ENCODE assay signal across 9 cellular contexts in the genomic region with DNA sequence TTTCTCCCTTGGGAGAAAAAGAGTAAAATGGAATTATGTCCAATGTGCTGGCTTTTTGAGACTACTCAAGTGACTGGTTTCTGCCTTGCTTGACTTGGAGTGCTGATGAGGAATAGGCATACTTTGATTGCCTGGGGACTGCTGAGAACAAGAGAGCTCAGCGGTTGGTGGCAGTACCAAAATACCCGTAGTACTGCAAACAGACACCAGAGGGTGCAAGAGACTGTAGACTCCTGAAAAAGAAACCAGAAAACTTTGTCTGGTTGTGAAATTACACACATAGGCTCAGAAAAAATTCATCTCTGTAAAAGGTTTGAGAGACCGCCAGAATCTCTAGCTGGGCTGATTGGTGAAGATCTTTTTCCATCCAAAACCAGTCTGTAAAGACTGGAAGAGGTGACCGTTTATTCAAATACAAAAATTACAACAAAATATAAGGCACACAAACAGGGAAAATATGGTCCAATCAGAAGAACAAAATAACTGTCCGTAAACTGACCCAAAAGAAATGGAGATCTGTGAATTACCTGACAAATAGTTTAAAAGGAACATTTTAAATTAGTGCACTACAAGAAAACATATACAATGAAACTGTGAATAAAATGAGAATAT. TPM values are rescaled to one million over a fixed set of nuclear protein-coding genes. Genes with fewer than 3 reads are reported as not detected.
DNase-seq lines count a peak whose midpoint lies in the region; ATAC-seq and TF ChIP-seq lines count a peak whose summit lies in the region.
"Had no signal": no experiment of that assay in that cellular context is flagged by ENCODE, and none has a peak within 500 bp of the region (broad histone marks: within the 10 kb centered on the region; RNA-seq: fewer than 3 reads in every experiment).

No MANE protein-coding gene starts in this region.

- H3K4me3 Mint-ChIP-seq in activated CD4-positive, alpha-beta memory T cell treated with anti-CD3 and anti-CD28 coated beads, Interleukin-2, amount 10 ng/mL, durations not matched to agents 7 days and 5 days = no peak overlapping the region
- no peak overlapping the region for H3K4me3 Mint-ChIP-seq in osteocyte (ENCODE audit: unreplicated experiment)

- POLR2A ChIA-PET in activated CD4-positive, alpha-beta memory T cell treated with anti-CD3 and anti-CD28 coated beads, Interleukin-2, amount 10 ng/mL, durations not matched to agents 7 days and 5 days (lab: Charles Lee) = no interaction called here

- H3K27me3 Mint-ChIP-seq in activated CD4-positive, alpha-beta memory T cell treated with anti-CD3 and anti-CD28 coated beads, Interleukin-2, amount 10 ng/mL, durations not matched to agents 7 days and 5 days = peaks cover 7% of the 10 kb centered on the region
- no peaks in the 10 kb centered on the region for H3K27me3 Mint-ChIP-seq in osteocyte (ENCODE audit: unreplicated experiment)

- peak; percentile 34 for DNase-seq in CMK (ENCODE audit: low read depth)
- DNase-seq in NCI-H345 (lab: John Stamatoyannopoulos, UW) = peak; percentile 32
- DNase-seq in activated CD4-positive, alpha-beta memory T cell treated with anti-CD3 and anti-CD28 coated beads, Interleukin-2, amount 10 ng/mL, durations not matched to agents 7 days and 5 days = peak; percentile 46
- DNase-seq in fibroblast of gingiva (ENCODE audit: low read depth) = peak; percentile 65
- DNase-seq in osteocyte (ENCODE audit: extremely low spot score, unreplicated experiment) = peak; percentile 85
- DNase-seq in HuH-7.5 (ENCODE audit: low spot score) = no peak

- ATAC-seq in GM19023 (IDR thresholded peaks at IDR 0.05; ENCODE audit: unreplicated experiment) (peak; percentile 98), HG03097 (IDR thresholded peaks at IDR 0.05; ENCODE audit: low FRiP score, unreplicated experiment) (peak; percentile 95)

- no peaks in the 10 kb centered on the region for H3K36me3 Mint-ChIP-seq in activated CD4-positive, alpha-beta memory T cell treated with anti-CD3 and anti-CD28 coated beads, Interleukin-2, amount 10 ng/mL, durations not matched to agents 7 days and 5 days (ENCODE audit: low read depth)
- H3K36me3 Mint-ChIP-seq in osteocyte (ENCODE audit: unreplicated experiment) = peaks cover 30% of the 10 kb centered on the region

- CTCF ChIA-PET in activated CD4-positive, alpha-beta memory T cell treated with anti-CD3 and anti-CD28 coated beads, Interleukin-2, amount 10 ng/mL, durations not matched to agents 7 days and 5 days (lab: Charles Lee) = interaction anchor here (0.9 to 1.5 kb wide), 5 partner anchors 9 to 97 kb away, joined by 3 to 5 read pairs (median 3); no protein-coding TSS in a partner anchor

- peaks cover 2% of the 10 kb centered on the region for H3K4me1 Mint-ChIP-seq in activated CD4-positive, alpha-beta memory T cell treated with anti-CD3 and anti-CD28 coated beads, Interleukin-2, amount 10 ng/mL, durations not matched to agents 7 days and 5 days
- peaks cover 36% of the 10 kb centered on the region for H3K4me1 Mint-ChIP-seq in osteocyte (ENCODE audit: unreplicated experiment)

- TF ChIP-seq CTCF in osteocyte (IDR thresholded peaks at IDR 0.05) = peak; percentile 95

- H3K27ac Mint-ChIP-seq in activated CD4-positive, alpha-beta memory T cell treated with anti-CD3 and anti-CD28 coated beads, Interleukin-2, amount 10 ng/mL, durations not matched to agents 7 days and 5 days = no peak overlapping the region
- peak overlapping the region; percentile 20 for H3K27ac Mint-ChIP-seq in osteocyte (ENCODE audit: unreplicated experiment)

- H3K9me3 Mint-ChIP-seq in activated CD4-positive, alpha-beta memory T cell treated with anti-CD3 and anti-CD28 coated beads, Interleukin-2, amount 10 ng/mL, durations not matched to agents 7 days and 5 days = peaks cover 2% of the 10 kb centered on the region
- peaks cover 11% of the 10 kb centered on the region for H3K9me3 Mint-ChIP-seq in osteocyte (ENCODE audit: unreplicated experiment)

RNA-seq across cellular contexts. Expression of gene BICC1, which starts 18.5 kb away (rescaled TPM):
- total RNA-seq in activated CD4-positive, alpha-beta memory T cell treated with anti-CD3 and anti-CD28 coated beads, Interleukin-2, amount 10 ng/mL, durations not matched to agents 7 days and 5 days = under 1 TPM; 0.08 TPM
- total RNA-seq in osteocyte = 39.4 and 41.0 TPM in 2 replicates
- total RNA-seq: activated CD8-positive, alpha-beta memory T cell treated with anti-CD3 and anti-CD28 coated beads for 36 hours had no signal

Comparison
In these comparisons a context has a peak if more than half of its experiments do, and no peak if none do; other contexts are left out.
1. RNA of gene BICC1, which starts 18.5 kb away (total RNA-seq): 39.4 to 41.0 TPM in osteocyte; 0.08 TPM in activated CD4-positive, alpha-beta memory T cell treated with anti-CD3 and anti-CD28 coated beads, Interleukin-2, amount 10 ng/mL, durations not matched to agents 7 days and 5 days; every median in the first group is over 10 times any median in the second.